ENCODE assay signal across 17 cellular contexts in genomic region chr10:22570733-22571430, GRCh38.
DNase-seq lines count a peak whose midpoint lies in the region; ATAC-seq, FAIRE-seq and TF ChIP-seq lines count a peak whose summit lies in the region.
"Had no signal": no experiment of that assay in that cellular context is flagged by ENCODE, and none has a peak within 500 bp of the region (broad histone marks: within the 10 kb centered on the region; RNA-seq: fewer than 3 reads in every experiment).

No MANE protein-coding gene starts in this region.

- H3K27ac Mint-ChIP-seq in activated naive CD8-positive, alpha-beta T cell treated with anti-CD3 and anti-CD28 coated beads, Interleukin-2, amount 10 ng/mL, durations not matched to agents 7 days and 5 days: peak overlapping the region; percentile 57

- peaks cover 45% of the 10 kb centered on the region for H3K4me1 Mint-ChIP-seq in activated naive CD8-positive, alpha-beta T cell treated with anti-CD3 and anti-CD28 coated beads, Interleukin-2, amount 10 ng/mL, durations not matched to agents 7 days and 5 days

- peak; percentile 66 for ATAC-seq in HG03442 (IDR thresholded peaks at IDR 0.05; ENCODE audit: unreplicated experiment)
- peak; percentile 80 for ATAC-seq in activated naive CD8-positive, alpha-beta T cell treated with anti-CD3 and anti-CD28 coated beads, Interleukin-2, amount 10 ng/mL, durations not matched to agents 7 days and 5 days (ENCODE audit: low read depth)

- H3K36me3 Mint-ChIP-seq in activated naive CD8-positive, alpha-beta T cell treated with anti-CD3 and anti-CD28 coated beads, Interleukin-2, amount 10 ng/mL, durations not matched to agents 7 days and 5 days: peaks cover 31% of the 10 kb centered on the region

- POLR2A ChIA-PET in activated naive CD8-positive, alpha-beta T cell treated with anti-CD3 and anti-CD28 coated beads, Interleukin-2, amount 10 ng/mL, durations not matched to agents 7 days and 5 days (lab: Charles Lee): interaction anchor here (0.6 kb wide), 1 partner anchor 356 kb away, joined by 3 read pairs; no protein-coding TSS in a partner anchor

- no peak for FAIRE-seq in H54 (lab: Jason Lieb, UNC)
- FAIRE-seq: GM19239 had no signal

- H3K27me3 Mint-ChIP-seq in activated naive CD8-positive, alpha-beta T cell treated with anti-CD3 and anti-CD28 coated beads, Interleukin-2, amount 10 ng/mL, durations not matched to agents 7 days and 5 days: no peaks in the 10 kb centered on the region

- no peak overlapping the region for H3K4me3 Mint-ChIP-seq in activated naive CD8-positive, alpha-beta T cell treated with anti-CD3 and anti-CD28 coated beads, Interleukin-2, amount 10 ng/mL, durations not matched to agents 7 days and 5 days

- no peaks in the 10 kb centered on the region for H3K9me3 Mint-ChIP-seq in activated naive CD8-positive, alpha-beta T cell treated with anti-CD3 and anti-CD28 coated beads, Interleukin-2, amount 10 ng/mL, durations not matched to agents 7 days and 5 days

- DNase-seq in activated naive CD4-positive, alpha-beta T cell treated with Interleukin-2 at 50 U/mL for 16 hours: peak; percentile 24
- no peak for DNase-seq in activated naive CD4-positive, alpha-beta T cell treated with anti-CD3 and anti-CD28 coated beads, Interleukin-2, amount 50 U/mL, for 16 hours
- DNase-seq in activated naive CD8-positive, alpha-beta T cell treated with anti-CD3 and anti-CD28 coated beads, Interleukin-2, amount 10 ng/mL, durations not matched to agents 7 days and 5 days: no peak
- peak; percentile 8 for DNase-seq in stimulated activated CD8-positive, alpha-beta memory T cell treated with anti-CD3 and anti-CD28 coated beads, Interleukin-12 subunit alpha, Interleukin-12 subunit beta, amount 100 ng/mL, for 1 hour (ENCODE audit: low read depth)
- DNase-seq in COLO829 (ENCODE audit: low spot score): no peak
- no peak for DNase-seq in anterior cingulate cortex (lab: John Stamatoyannopoulos, UW)
- no peak for DNase-seq in H54 (ENCODE audit: insufficient read length, low spot score)
- DNase-seq: amniotic stem cell, caudate nucleus, esophagus squamous epithelium, KG1, left ventricle myocardium inferior, NCI-H1930, NCI-H446 treated with DMSO at 0.1 percent for 48 hours, occipital lobe had no signal

- no peak for TF ChIP-seq POLR2A in H54 (IDR thresholded peaks at IDR 0.05; ENCODE audit: low read depth, low read length)

Comparison
In these comparisons a context has a peak if more than half of its experiments do, and no peak if none do; other contexts are left out.
1. DNase-seq: peak in activated naive CD4-positive, alpha-beta T cell treated with Interleukin-2 at 50 U/mL for 16 hours (single experiment) and stimulated activated CD8-positive, alpha-beta memory T cell treated with anti-CD3 and anti-CD28 coated beads, Interleukin-12 subunit alpha, Interleukin-12 subunit beta, amount 100 ng/mL, for 1 hour (single experiment); none in activated naive CD4-positive, alpha-beta T cell treated with anti-CD3 and anti-CD28 coated beads, Interleukin-2, amount 50 U/mL, for 16 hours (single experiment), activated naive CD8-positive, alpha-beta T cell treated with anti-CD3 and anti-CD28 coated beads, Interleukin-2, amount 10 ng/mL, durations not matched to agents 7 days and 5 days (single experiment), COLO829 (single experiment), anterior cingulate cortex (0 of 58) and H54 (single experiment).